6 cellular contexts compared by ENCODE assay signal in the genomic region with DNA sequence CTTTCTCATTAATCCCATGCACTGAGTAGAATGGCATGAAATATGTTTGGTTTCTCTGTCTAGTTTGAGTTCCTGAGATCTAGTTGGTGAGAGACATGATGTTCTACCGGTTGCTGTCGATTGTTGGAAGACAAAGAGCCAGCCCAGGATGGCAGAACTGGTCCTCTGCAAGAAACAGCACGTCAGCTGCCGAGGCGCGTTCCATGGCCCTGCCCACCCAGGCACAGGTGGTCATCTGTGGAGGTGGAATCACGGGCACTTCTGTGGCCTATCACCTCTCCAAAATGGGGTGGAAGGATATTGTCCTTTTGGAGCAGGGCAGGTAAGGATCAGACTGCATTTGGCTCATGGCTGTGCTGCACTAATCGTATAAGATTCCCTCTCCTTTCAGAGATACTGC. TPM values are rescaled to one million over a fixed set of nuclear protein-coding genes. Genes with fewer than 3 reads are reported as not detected.
"Had no signal": no experiment of that assay in that cellular context is flagged by ENCODE, and none has a peak within 500 bp of the region (broad histone marks: within the 10 kb centered on the region; RNA-seq: fewer than 3 reads in every experiment).

No MANE protein-coding gene starts in this region.

RNA-seq across cellular contexts. Expression of a gene that starts 53.2 kb away (rescaled TPM):
- total RNA-seq: dermis blood vessel endothelial cell, glomerular endothelial cell, hepatocyte, left ventricle myocardium inferior had no signal
- polyA plus RNA-seq: hepatocyte, immature natural killer cell, mammary epithelial cell had no signal
